ENCODE assay signal across 10 cellular contexts in genomic region chr3:119258915-119259314, GRCh38.
A peak's percentile ranks its signal among the peaks of the same experiment; 100 is the strongest.
DNase-seq lines count a peak whose midpoint lies in the region; ATAC-seq and TF ChIP-seq lines count a peak whose summit lies in the region.
"Had no signal": no experiment of that assay in that cellular context is flagged by ENCODE, and none has a peak within 500 bp of the region (broad histone marks: within the 10 kb centered on the region; RNA-seq: fewer than 3 reads in every experiment).

No MANE protein-coding gene starts in this region.

- no peak for DNase-seq in central memory CD8-positive, alpha-beta T cell (ENCODE audit: low spot score in 2 of 2)
- DNase-seq in T-helper 1 cell (no peak), NCI-H1436 (lab: John Stamatoyannopoulos, UW) (no peak), NCI-H345 treated with DMSO at 0.1 percent for 48 hours (lab: John Stamatoyannopoulos, UW; ENCODE audit: unreplicated experiment) (no peak)
- no peak for DNase-seq in activated CD4-positive, alpha-beta T cell treated with anti-CD3 and anti-CD28 coated beads, Interleukin-2, amount 50 U/mL, for 1 hour

- no peaks in the 10 kb centered on the region for H3K4me1 Mint-ChIP-seq in central memory CD8-positive, alpha-beta T cell

- H3K36me3 Mint-ChIP-seq in central memory CD8-positive, alpha-beta T cell (ENCODE audit: insufficient read depth): no peaks in the 10 kb centered on the region

- peaks cover 13% of the 10 kb centered on the region for H3K27me3 Mint-ChIP-seq in central memory CD8-positive, alpha-beta T cell

- ATAC-seq in GM21360 (IDR thresholded peaks at IDR 0.05; ENCODE audit: unreplicated experiment): peak; percentile 80
- ATAC-seq in HG03342 (IDR thresholded peaks at IDR 0.05; ENCODE audit: unreplicated experiment): peak; percentile 93
- ATAC-seq in central memory CD8-positive, alpha-beta T cell (replicated peaks; ENCODE audit: extremely low read depth, poor library complexity, severe bottlenecking): peak; percentile 46

- H3K27me3 ChIP-seq in DOHH2 (ENCODE audit: control insufficient read depth, low read length): no peaks in the 10 kb centered on the region

- no peak overlapping the region for H3K4me3 ChIP-seq in DOHH2 (ENCODE audit: low read length)
- H3K4me3 ChIP-seq: SK-N-MC, skin epidermis had no signal

- H3K9me3 Mint-ChIP-seq in central memory CD8-positive, alpha-beta T cell: no peaks in the 10 kb centered on the region

- no peaks in the 10 kb centered on the region for H3K9me2 ChIP-seq in DOHH2 (replicated peaks; ENCODE audit: control insufficient read depth, low read length)

- H3F3A ChIP-seq in DOHH2 (ENCODE audit: control insufficient read depth, insufficient read depth): no peaks in the 10 kb centered on the region

- H3K4me3 Mint-ChIP-seq in central memory CD8-positive, alpha-beta T cell: no peak overlapping the region

- peak overlapping the region; percentile 20 for H3K4me2 ChIP-seq in DOHH2 (ENCODE audit: low read length)

- H3K36me3 ChIP-seq in DOHH2 (ENCODE audit: control insufficient read depth, low read length): no peaks in the 10 kb centered on the region

- no peaks in the 10 kb centered on the region for H3K9me3 ChIP-seq in DOHH2 (ENCODE audit: control insufficient read depth, insufficient read depth, low read length)

- no peak overlapping the region for H3K27ac ChIP-seq in DOHH2 (ENCODE audit: low read depth, low read length)
- H3K27ac ChIP-seq: SK-N-MC had no signal

- no peak overlapping the region for H3K27ac Mint-ChIP-seq in central memory CD8-positive, alpha-beta T cell (ENCODE audit: low read depth)

- H4K20me1 ChIP-seq in DOHH2 (ENCODE audit: control insufficient read depth, insufficient read depth, low read depth, low read length): no peaks in the 10 kb centered on the region

- peaks cover 17% of the 10 kb centered on the region for H3K4me1 ChIP-seq in DOHH2 (ENCODE audit: control insufficient read depth, low read length)

- no peak for TF ChIP-seq CTCF in DOHH2 (IDR thresholded peaks at IDR 0.05; ENCODE audit: low read depth, low read length, poor library complexity, severe bottlenecking)

- H3K79me2 ChIP-seq in DOHH2 (ENCODE audit: control insufficient read depth, low read length): no peaks in the 10 kb centered on the region
